In genomic region chr13:92321174-92321573, GRCh38 we compare ENCODE assay signal across 38 cellular contexts.
"Had no signal": no experiment of that assay in that cellular context is flagged by ENCODE, and none has a peak within 500 bp of the region (broad histone marks: within the 10 kb centered on the region; RNA-seq: fewer than 3 reads in every experiment).

No MANE protein-coding gene starts in this region.

- H3K4me1 Mint-ChIP-seq: activated naive CD4-positive, alpha-beta T cell treated with anti-CD3 and anti-CD28 coated beads, Interleukin-2, amount 10 ng/mL, durations not matched to agents 7 days and 5 days; activated naive CD4-positive, alpha-beta T cell treated with anti-CD3 and anti-CD28 coated beads, Interleukin-2, amount 50 U/mL, for 24 hours; activated naive CD8-positive, alpha-beta T cell treated with anti-CD3 and anti-CD28 coated beads for 36 hours; activated naive CD8-positive, alpha-beta T cell treated with anti-CD3 and anti-CD28 coated beads, Interleukin-2, amount 10 ng/mL, durations not matched to agents 7 days and 5 days; activated naive CD8-positive, alpha-beta T cell treated with anti-CD3 and anti-CD28 coated beads, Interleukin-2, amount 50 U/mL, for 24 hours; activated T-helper 17 cell treated with anti-CD3 and anti-CD28 coated beads, Interleukin-2, amount 50 U/mL, for 72 hours; brain; central memory CD8-positive, alpha-beta T cell had no signal

- H3K27ac ChIP-seq: adrenal gland, ascending aorta, body of pancreas, brain microvascular endothelial cell, breast epithelium, cardiac muscle cell had no signal

- H3K4me3 ChIP-seq: adrenal gland, ascending aorta, body of pancreas, breast epithelium, cardiac muscle cell had no signal

- H3K9me3 Mint-ChIP-seq: activated naive CD4-positive, alpha-beta T cell treated with anti-CD3 and anti-CD28 coated beads for 36 hours; activated naive CD4-positive, alpha-beta T cell treated with anti-CD3 and anti-CD28 coated beads, Interleukin-2, amount 10 ng/mL, durations not matched to agents 7 days and 5 days; activated naive CD4-positive, alpha-beta T cell treated with anti-CD3 and anti-CD28 coated beads, Interleukin-2, amount 50 U/mL, for 24 hours; activated naive CD8-positive, alpha-beta T cell treated with anti-CD3 and anti-CD28 coated beads for 36 hours; activated naive CD8-positive, alpha-beta T cell treated with anti-CD3 and anti-CD28 coated beads, Interleukin-2, amount 10 ng/mL, durations not matched to agents 7 days and 5 days; activated naive CD8-positive, alpha-beta T cell treated with anti-CD3 and anti-CD28 coated beads, Interleukin-2, amount 50 U/mL, for 24 hours; activated T-cell treated with anti-CD3 and anti-CD28 coated beads, Interleukin-2, amount 50 U/mL, for 24 hours; activated T-helper 1 cell treated with anti-CD3 and anti-CD28 coated beads, Interleukin-12 subunit alpha, Interleukin-12 subunit beta, Interleukin-2, Interleukin-4 antibody, amounts not matched to agents 30 ng/mL and 10 ng/mL and 1 ng/mL, durations not matched to agents 14 hours and 24 hours and 36 hours; activated T-helper 2 cell treated with anti-CD3 and anti-CD28 coated beads, Interferon-gamma antibody, Interleukin-2, Interleukin-4, amounts not matched to agents 10 μg/mL and 5 μg/mL and 100 μg/mL, durations not matched to agents 14 hours and 24 hours and 36 hours; central memory CD8-positive, alpha-beta T cell had no signal

- H3K27ac Mint-ChIP-seq: activated naive CD4-positive, alpha-beta T cell treated with anti-CD3 and anti-CD28 coated beads for 36 hours; activated naive CD4-positive, alpha-beta T cell treated with anti-CD3 and anti-CD28 coated beads, Interleukin-2, amount 10 ng/mL, durations not matched to agents 7 days and 5 days; activated naive CD4-positive, alpha-beta T cell treated with anti-CD3 and anti-CD28 coated beads, Interleukin-2, amount 50 U/mL, for 24 hours; activated naive CD4-positive, alpha-beta T cell treated with anti-CD3 and anti-CD28 coated beads, Interleukin-2, amount 50 U/mL, for 72 hours; activated naive CD8-positive, alpha-beta T cell; activated naive CD8-positive, alpha-beta T cell treated with anti-CD3 and anti-CD28 coated beads for 36 hours; activated naive CD8-positive, alpha-beta T cell treated with anti-CD3 and anti-CD28 coated beads, Interleukin-2, amount 10 ng/mL, durations not matched to agents 7 days and 5 days; activated naive CD8-positive, alpha-beta T cell treated with anti-CD3 and anti-CD28 coated beads, Interleukin-2, amount 50 U/mL, for 24 hours; activated T-cell treated with anti-CD3 and anti-CD28 coated beads, Interleukin-2, amount 50 U/mL, for 24 hours; activated T-cell treated with anti-CD3 and anti-CD28 coated beads, Interleukin-2, amount 50 U/mL, for 72 hours; activated T-helper 1 cell treated with anti-CD3 and anti-CD28 coated beads, Interleukin-12 subunit alpha, Interleukin-12 subunit beta, Interleukin-2, Interleukin-4 antibody, amounts not matched to agents 30 ng/mL and 10 ng/mL and 1 ng/mL, durations not matched to agents 14 hours and 24 hours and 36 hours; activated T-helper 17 cell treated with anti-CD3 and anti-CD28 coated beads, Interleukin-2, amount 50 U/mL, for 72 hours; activated T-helper 2 cell treated with anti-CD3 and anti-CD28 coated beads, Interferon-gamma antibody, Interleukin-2, Interleukin-4, amounts not matched to agents 10 μg/mL and 5 μg/mL and 100 μg/mL, durations not matched to agents 14 hours and 24 hours and 36 hours; brain had no signal

- H3K27me3 Mint-ChIP-seq: activated naive CD4-positive, alpha-beta T cell treated with anti-CD3 and anti-CD28 coated beads, Interleukin-2, amount 10 ng/mL, durations not matched to agents 7 days and 5 days; activated naive CD4-positive, alpha-beta T cell treated with anti-CD3 and anti-CD28 coated beads, Interleukin-2, amount 50 U/mL, for 24 hours; activated naive CD8-positive, alpha-beta T cell; activated naive CD8-positive, alpha-beta T cell treated with anti-CD3 and anti-CD28 coated beads for 36 hours; activated naive CD8-positive, alpha-beta T cell treated with anti-CD3 and anti-CD28 coated beads, Interleukin-2, amount 10 ng/mL, durations not matched to agents 7 days and 5 days; activated naive CD8-positive, alpha-beta T cell treated with anti-CD3 and anti-CD28 coated beads, Interleukin-2, amount 50 U/mL, for 24 hours; activated T-cell treated with anti-CD3 and anti-CD28 coated beads, Interleukin-2, amount 50 U/mL, for 24 hours; activated T-helper 17 cell treated with anti-CD3 and anti-CD28 coated beads, Interleukin-2, amount 50 U/mL, for 72 hours; brain; central memory CD8-positive, alpha-beta T cell had no signal

- H3K4me3 Mint-ChIP-seq: activated naive CD4-positive, alpha-beta T cell treated with anti-CD3 and anti-CD28 coated beads for 36 hours; activated naive CD4-positive, alpha-beta T cell treated with anti-CD3 and anti-CD28 coated beads, Interleukin-2, amount 10 ng/mL, durations not matched to agents 7 days and 5 days; activated naive CD4-positive, alpha-beta T cell treated with anti-CD3 and anti-CD28 coated beads, Interleukin-2, amount 50 U/mL, for 24 hours; activated naive CD8-positive, alpha-beta T cell; activated naive CD8-positive, alpha-beta T cell treated with anti-CD3 and anti-CD28 coated beads for 36 hours; activated naive CD8-positive, alpha-beta T cell treated with anti-CD3 and anti-CD28 coated beads, Interleukin-2, amount 10 ng/mL, durations not matched to agents 7 days and 5 days; activated naive CD8-positive, alpha-beta T cell treated with anti-CD3 and anti-CD28 coated beads, Interleukin-2, amount 50 U/mL, for 24 hours; activated T-cell treated with anti-CD3 and anti-CD28 coated beads, Interleukin-2, amount 50 U/mL, for 24 hours; activated T-cell treated with anti-CD3 and anti-CD28 coated beads, Interleukin-2, amount 50 U/mL, for 4 hours; activated T-cell treated with anti-CD3 and anti-CD28 coated beads, Interleukin-2, amount 50 U/mL, for 72 hours; activated T-helper 1 cell treated with anti-CD3 and anti-CD28 coated beads, Interleukin-12 subunit alpha, Interleukin-12 subunit beta, Interleukin-2, Interleukin-4 antibody, amounts not matched to agents 30 ng/mL and 10 ng/mL and 1 ng/mL, durations not matched to agents 14 hours and 24 hours and 36 hours; activated T-helper 17 cell treated with anti-CD3 and anti-CD28 coated beads, Interleukin-2, amount 50 U/mL, for 72 hours; brain; central memory CD8-positive, alpha-beta T cell had no signal

- H3K36me3 Mint-ChIP-seq: activated naive CD4-positive, alpha-beta T cell treated with anti-CD3 and anti-CD28 coated beads, Interleukin-2, amount 10 ng/mL, durations not matched to agents 7 days and 5 days; activated naive CD4-positive, alpha-beta T cell treated with anti-CD3 and anti-CD28 coated beads, Interleukin-2, amount 50 U/mL, for 24 hours; activated naive CD4-positive, alpha-beta T cell treated with anti-CD3 and anti-CD28 coated beads, Interleukin-2, amount 50 U/mL, for 72 hours; activated naive CD8-positive, alpha-beta T cell; activated naive CD8-positive, alpha-beta T cell treated with anti-CD3 and anti-CD28 coated beads for 36 hours; activated naive CD8-positive, alpha-beta T cell treated with anti-CD3 and anti-CD28 coated beads, Interleukin-2, amount 10 ng/mL, durations not matched to agents 7 days and 5 days; brain had no signal

- DNase-seq: activated effector memory CD4-positive, alpha-beta T cell treated with anti-CD3 and anti-CD28 coated beads, Interleukin-2, amount 50 U/mL, for 16 hours; activated effector memory CD4-positive, alpha-beta T cell treated with Interleukin-2 at 50 U/mL for 16 hours; activated gamma-delta T cell; activated gamma-delta T cell treated with Interleukin-2 at 50 U/mL for 16 hours; activated naive CD4-positive, alpha-beta T cell; activated naive CD4-positive, alpha-beta T cell treated with anti-CD3 and anti-CD28 coated beads for 36 hours; activated naive CD4-positive, alpha-beta T cell treated with anti-CD3 and anti-CD28 coated beads, Interleukin-2, amount 10 ng/mL, durations not matched to agents 7 days and 5 days; activated naive CD4-positive, alpha-beta T cell treated with anti-CD3 and anti-CD28 coated beads, Interleukin-2, amount 50 U/mL, for 16 hours; activated naive CD4-positive, alpha-beta T cell treated with Interleukin-2 at 50 U/mL for 16 hours; activated naive CD8-positive, alpha-beta T cell treated with anti-CD3 and anti-CD28 coated beads for 36 hours; activated naive CD8-positive, alpha-beta T cell treated with anti-CD3 and anti-CD28 coated beads, Interleukin-2, amount 10 ng/mL, durations not matched to agents 7 days and 5 days; activated naive CD8-positive, alpha-beta T cell treated with anti-CD3 and anti-CD28 coated beads, Interleukin-2, amount 50 U/mL, for 24 hours; activated T-cell treated with anti-CD3 and anti-CD28 coated beads, Interleukin-2, amount 50 U/mL, for 1 hour; activated T-cell treated with anti-CD3 and anti-CD28 coated beads, Interleukin-2, amount 50 U/mL, for 24 hours; activated T-cell treated with anti-CD3 and anti-CD28 coated beads, Interleukin-2, amount 50 U/mL, for 4 hours; activated T-cell treated with anti-CD3 and anti-CD28 coated beads, Interleukin-2, amount 50 U/mL, for 48 hours; activated T-cell treated with anti-CD3 and anti-CD28 coated beads, Interleukin-2, amount 50 U/mL, for 72 hours; adrenal gland; amniotic stem cell; amygdala; anterior cingulate cortex; aorta; body of pancreas; brain microvascular endothelial cell; caudate nucleus; central memory CD4-positive, alpha-beta T cell; cerebellar nuclear complex had no signal

- ATAC-seq: activated naive CD4-positive, alpha-beta T cell treated with anti-CD3 and anti-CD28 coated beads, Interleukin-2, amount 50 U/mL, for 72 hours; activated naive CD8-positive, alpha-beta T cell treated with anti-CD3 and anti-CD28 coated beads, Interleukin-2, amount 50 U/mL, for 24 hours; activated T-cell treated with anti-CD3 and anti-CD28 coated beads, Interleukin-2, amount 50 U/mL, for 4 hours; activated T-cell treated with anti-CD3 and anti-CD28 coated beads, Interleukin-2, amount 50 U/mL, for 72 hours; activated T-helper 17 cell treated with anti-CD3 and anti-CD28 coated beads, Interleukin-2, amount 50 U/mL, for 72 hours; body of pancreas had no signal
